Comparison of ENCODE assay signal across 2 cellular contexts in the genomic region with DNA sequence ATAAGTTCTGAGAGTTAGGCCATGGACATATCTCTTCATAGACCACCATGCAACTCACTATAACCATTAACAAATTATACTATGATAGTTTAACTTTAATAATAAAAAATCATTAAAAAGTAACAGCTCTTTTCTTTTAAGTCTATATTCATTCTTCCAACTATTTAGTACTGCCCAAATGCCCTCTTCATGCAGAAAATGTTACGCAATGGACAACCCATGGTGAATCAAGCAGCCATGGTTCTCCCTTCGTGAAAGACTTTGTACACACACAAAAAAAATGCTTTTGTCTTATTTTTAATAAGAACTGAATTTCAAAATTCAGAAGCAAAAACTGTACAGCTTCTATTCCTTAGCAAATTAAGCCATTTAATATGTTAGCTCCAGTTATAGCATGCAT.
TF ChIP-seq lines count a peak whose summit lies in the region.

No MANE protein-coding gene starts in this region.

TF ChIP-seq in HepG2, 621 proteins besides CTCF, POLR2A, EP300 and RAD21:
- peak; percentile 64; the same call in 1 of the 2 replicates for TF ChIP-seq CEBPB (IDR thresholded peaks at IDR 0.05; ENCODE audit: borderline replicate concordance, low read depth, low read length)
- TF ChIP-seq CC2D1A (CRISPR knock-in tag; IDR thresholded peaks at IDR 0.05) = no peak

TF ChIP-seq in H1, 55 proteins besides CTCF, POLR2A, EP300 and RAD21:
- TF ChIP-seq EZH2 (IDR thresholded peaks at IDR 0.05; ENCODE audit: low read depth, low read length, severe bottlenecking) (no peak), CEBPB (IDR thresholded peaks at IDR 0.05; ENCODE audit: low read depth, low read length) (peak; percentile 81; the same call in 1 of the 2 replicates), PHF8 (conservative IDR thresholded peaks at IDR 0.05; ENCODE audit: low read depth, low read length) (no peak)
